Comparison of ENCODE assay signal across 22 cellular contexts in the genomic region with DNA sequence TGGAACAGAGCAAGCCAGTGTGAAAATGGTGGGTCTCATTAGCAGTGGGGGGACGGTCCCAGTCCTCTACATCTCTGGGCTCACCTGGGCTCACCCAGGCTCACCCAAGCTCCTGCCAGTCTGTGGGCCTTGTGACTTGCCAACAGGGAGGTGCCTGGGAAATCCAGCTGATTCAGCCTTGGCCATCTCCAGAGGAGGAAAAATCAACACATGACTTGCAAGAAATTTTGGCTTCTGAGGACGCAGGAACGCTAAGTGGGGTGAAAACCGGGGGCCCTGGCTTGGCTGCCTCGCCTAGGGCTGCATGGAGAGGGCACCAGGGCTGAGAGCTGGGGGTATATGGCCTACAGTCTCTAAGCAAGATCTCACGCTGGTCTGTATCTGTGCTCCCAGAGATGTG. TPM values are rescaled to one million over a fixed set of nuclear protein-coding genes. Genes with fewer than 3 reads are reported as not detected.
DNase-seq lines count a peak whose midpoint lies in the region; ATAC-seq and TF ChIP-seq lines count a peak whose summit lies in the region.
"Had no signal": no experiment of that assay in that cellular context is flagged by ENCODE, and none has a peak within 500 bp of the region (broad histone marks: within the 10 kb centered on the region; RNA-seq: fewer than 3 reads in every experiment).

No MANE protein-coding gene starts in this region.

- H4K5ac ChIP-seq in IMR-90 (ENCODE audit: low read depth, low read length), result no peak overlapping the region

- TF ChIP-seq RAD21 in IMR-90 (IDR thresholded peaks at IDR 0.05; ENCODE audit: low read length), result no peak

- no peak for TF ChIP-seq CTCF in IMR-90 (conservative IDR thresholded peaks at IDR 0.05; ENCODE audit: low read depth, low read length)
- no peak for TF ChIP-seq CTCF in mucosa of descending colon (IDR thresholded peaks at IDR 0.05)
- no peak for TF ChIP-seq CTCF in Calu3 (IDR thresholded peaks at IDR 0.05; ENCODE audit: unreplicated experiment)
- TF ChIP-seq CTCF in GM13977 (IDR thresholded peaks at IDR 0.05; ENCODE audit: extremely low read depth, insufficient read depth, missing control alignments), result no peak
- TF ChIP-seq CTCF in left ventricle myocardium inferior (IDR thresholded peaks at IDR 0.05; ENCODE audit: borderline replicate concordance), result no peak

- H4K91ac ChIP-seq in IMR-90 (ENCODE audit: insufficient read depth, low read depth, low read length), result peak overlapping the region; percentile 41

- BruUV-seq in IMR-90 (replicated peaks; lab: Mats Ljungman, UMichigan), result no TSS peak
- no TSS peak for BruUV-seq in Calu3 (replicated peaks; lab: Mats Ljungman, UMichigan)

- peak overlapping the region; percentile 54; the same call in 1 of the 3 replicates for H2BK15ac ChIP-seq in IMR-90 (ENCODE audit: low read depth, low read length)

- ATAC-seq in IMR-90 (ENCODE audit: low read depth) (no peak), mucosa of descending colon (no peak), HG02885 (IDR thresholded peaks at IDR 0.05; ENCODE audit: poor library complexity, unreplicated experiment) (no peak)

- H3K27ac ChIP-seq in IMR-90 (ENCODE audit: insufficient read depth, low read length) (no peak overlapping the region), temporal lobe (ENCODE audit: low read depth, low read length) (peak overlapping the region; percentile 87), left ventricle myocardium inferior (replicated peaks) (no peak overlapping the region)
- H3K27ac ChIP-seq: VCaP had no signal

- no peak overlapping the region for H2AK9ac ChIP-seq in IMR-90 (replicated peaks; ENCODE audit: low read depth, low read length, poor library complexity)

- H3K4me2 ChIP-seq in IMR-90 (ENCODE audit: low read depth, low read length), result no peak overlapping the region
- H3K4me2 ChIP-seq: smooth muscle cell had no signal

- H3K23ac ChIP-seq in IMR-90 (ENCODE audit: low read depth, low read length), result no peak overlapping the region

- H3K4ac ChIP-seq in IMR-90 (ENCODE audit: low read depth, low read length), result peak overlapping the region; percentile 71

- peak overlapping the region; percentile 38 for H3K27ac Mint-ChIP-seq in dendritic cell treated with granulocyte-macrophage colony-stimulating factor and Interleukin-4, amounts not matched to agents 40 ng/mL and 50 ng/mL, for 4 days
- H3K27ac Mint-ChIP-seq in Calu3 (ENCODE audit: unreplicated experiment), result no peak overlapping the region

- POLR2A ChIA-PET in IMR-90 (lab: Charles Lee; ENCODE audit: unreplicated experiment), result no interaction called here

- H2BK120ac ChIP-seq in IMR-90 (ENCODE audit: low read depth, low read length), result peak overlapping the region; percentile 61; the same call in 1 of the 2 replicates

- H2AFZ ChIP-seq in IMR-90 (replicated peaks; ENCODE audit: low read length, poor library complexity), result no peak overlapping the region

- H3K36me3 Mint-ChIP-seq in dendritic cell treated with granulocyte-macrophage colony-stimulating factor and Interleukin-4, amounts not matched to agents 40 ng/mL and 50 ng/mL, for 4 days (ENCODE audit: low read depth), result peaks cover 96% of the 10 kb centered on the region
- H3K36me3 Mint-ChIP-seq in Calu3 (ENCODE audit: insufficient read depth, unreplicated experiment), result peaks cover 10% of the 10 kb centered on the region

- no peaks in the 10 kb centered on the region for H3K9me3 Mint-ChIP-seq in dendritic cell treated with granulocyte-macrophage colony-stimulating factor and Interleukin-4, amounts not matched to agents 40 ng/mL and 50 ng/mL, for 4 days
- H3K9me3 Mint-ChIP-seq in Calu3 (ENCODE audit: low read depth, unreplicated experiment), result no peaks in the 10 kb centered on the region
- H3K9me3 Mint-ChIP-seq: CD4-positive, CD25-positive, alpha-beta regulatory T cell had no signal

- in situ Hi-C loops in IMR-90 (cut with MboI; ENCODE audit: low sequenced_read_pairs), result no loop called here
- in situ Hi-C loops in GM13977 (cut with MboI; ENCODE audit: low pct_unique_long_range_greater_than_20kb, low sequenced_read_pairs, unreplicated experiment), result no loop called here

- no peaks in the 10 kb centered on the region for H3K27me3 Mint-ChIP-seq in dendritic cell treated with granulocyte-macrophage colony-stimulating factor and Interleukin-4, amounts not matched to agents 40 ng/mL and 50 ng/mL, for 4 days
- H3K27me3 Mint-ChIP-seq in Calu3 (ENCODE audit: unreplicated experiment), result no peaks in the 10 kb centered on the region
- H3K27me3 Mint-ChIP-seq: CD4-positive, CD25-positive, alpha-beta regulatory T cell had no signal

- H3K36me3 ChIP-seq in IMR-90 (ENCODE audit: control insufficient read depth, insufficient read depth, low read length) (peaks cover 1% of the 10 kb centered on the region), mucosa of descending colon (ENCODE audit: low read depth) (no peaks in the 10 kb centered on the region), left ventricle myocardium inferior (peaks cover 17% of the 10 kb centered on the region)
- H3K36me3 ChIP-seq: gastrocnemius medialis had no signal

- no peak overlapping the region for H3K9ac ChIP-seq in IMR-90 (ENCODE audit: low read depth, low read length)

- no peak for DNase-seq in IMR-90
- DNase-seq in mucosa of descending colon, result peak in 2 of 3 donors; percentile 9 to 22
- DNase-seq in Calu3, result no peak
- no peak for DNase-seq in GM13977 (ENCODE audit: low spot score)
- DNase-seq in left ventricle myocardium inferior, result no peak
- DNase-seq: activated CD4-positive, alpha-beta T cell treated with anti-CD3 and anti-CD28 coated beads, Interleukin-2, amount 50 U/mL, for 1 hour; activated CD8-positive, alpha-beta memory T cell treated with anti-CD3 and anti-CD28 coated beads, Interleukin-2, amount 50 U/mL, for 48 hours; activated effector memory CD4-positive, alpha-beta T cell treated with Interleukin-2 at 50 U/mL for 16 hours; CD4-positive, CD25-positive, alpha-beta regulatory T cell; DMS153; Kasumi-1; NCI-H1105; NCI-H2107; NK-92 treated with Interleukin-12 subunit alpha and Interleukin-12 subunit beta, amount 100 ng/mL, for 24 hours; stimulated activated CD4-positive, alpha-beta T cell treated with anti-CD3 and anti-CD28 coated beads, Interleukin-4, amount 100 ng/mL, for 1 hour; T-helper 2 cell had no signal

- peak overlapping the region; percentile 42; the same call in 1 of the 2 replicates for H2BK20ac ChIP-seq in IMR-90 (ENCODE audit: low read depth, low read length)

- H3K4me3 ChIP-seq in IMR-90 (ENCODE audit: insufficient read depth, low read depth, low read length), result no peak overlapping the region
- H3K4me3 ChIP-seq in mucosa of descending colon, result no peak overlapping the region
- H3K4me3 ChIP-seq in left ventricle myocardium inferior, result no peak overlapping the region
- H3K4me3 ChIP-seq: gastrocnemius medialis, smooth muscle cell had no signal

- H4K8ac ChIP-seq in IMR-90 (ENCODE audit: low read depth in 2 of 2, low read length in 2 of 2), result peak overlapping the region in 1 of 2 experiments; percentile 40; a peak in 1 of 4 replicates

- H3K4me3 Mint-ChIP-seq in dendritic cell treated with granulocyte-macrophage colony-stimulating factor and Interleukin-4, amounts not matched to agents 40 ng/mL and 50 ng/mL, for 4 days, result no peak overlapping the region
- no peak overlapping the region for H3K4me3 Mint-ChIP-seq in Calu3 (ENCODE audit: low read depth, unreplicated experiment)
- H3K4me3 Mint-ChIP-seq: CD4-positive, CD25-positive, alpha-beta regulatory T cell had no signal

- no peak overlapping the region for H2BK5ac ChIP-seq in IMR-90 (ENCODE audit: low read depth, low read length, poor library complexity, severe bottlenecking)

- intact Hi-C loops in IMR-90 (cut with micrococcal nuclease) (no loop called here), mucosa of descending colon (cut with DNase I, micrococcal nuclease) (no loop called here), Calu3 (cut with micrococcal nuclease; ENCODE audit: unreplicated experiment) (no loop called here), left ventricle myocardium inferior (cut with micrococcal nuclease) (no loop called here)
- intact Hi-C loops in dendritic cell treated with granulocyte-macrophage colony-stimulating factor and Interleukin-4, amounts not matched to agents 40 ng/mL and 50 ng/mL, for 4 days (cut with micrococcal nuclease), result no loop called here

- H2AK5ac ChIP-seq in IMR-90 (ENCODE audit: low read depth, low read length), result peak overlapping the region; percentile 81

- no peak overlapping the region for H3K18ac ChIP-seq in IMR-90 (ENCODE audit: low read depth, low read length)

- H3K4me1 Mint-ChIP-seq in dendritic cell treated with granulocyte-macrophage colony-stimulating factor and Interleukin-4, amounts not matched to agents 40 ng/mL and 50 ng/mL, for 4 days (ENCODE audit: low read depth), result peaks cover 45% of the 10 kb centered on the region
- H3K4me1 Mint-ChIP-seq in Calu3 (ENCODE audit: low read depth, unreplicated experiment), result peaks cover 25% of the 10 kb centered on the region

- no peaks in the 10 kb centered on the region for H4K20me1 ChIP-seq in IMR-90 (ENCODE audit: insufficient read depth, low read length)

- H3K79me1 ChIP-seq in IMR-90 (ENCODE audit: low read depth in 1 of 2, low read length in 2 of 2), result peaks cover 6 to 50% of the 10 kb centered on the region in 2 experiments; a peak in 3 of 4 replicates

- peaks cover 29% of the 10 kb centered on the region for H3K4me1 ChIP-seq in IMR-90 (ENCODE audit: control insufficient read depth, insufficient read depth, low read length)
- peaks cover 28% of the 10 kb centered on the region for H3K4me1 ChIP-seq in mucosa of descending colon (ENCODE audit: low read depth)
- H3K4me1 ChIP-seq in left ventricle myocardium inferior, result peaks cover 50% of the 10 kb centered on the region

- H3K9me1 ChIP-seq in IMR-90 (ENCODE audit: insufficient read depth, low read length), result peaks cover 32% of the 10 kb centered on the region

- H3K56ac ChIP-seq in IMR-90 (ENCODE audit: extremely low read depth, insufficient read depth, low read length), result no peak overlapping the region

- no peak for TF ChIP-seq POLR2A in IMR-90 (IDR thresholded peaks at IDR 0.05; ENCODE audit: low read depth, low read length)

- CTCF ChIA-PET in IMR-90 (lab: Yijun Ruan, JAX), result no interaction called here
- CTCF ChIA-PET in Calu3 (lab: Charles Lee), result interaction anchor here (1.5 kb wide), 1 partner anchor 18 kb away, joined by 4 read pairs; no protein-coding TSS in a partner anchor

- dilution Hi-C loops in IMR-90 (cut with HindIII; ENCODE audit: low sequenced_read_pairs, unreplicated experiment), result no loop called here

- H3K27me3 ChIP-seq in IMR-90 (ENCODE audit: control insufficient read depth, insufficient read depth, low read length) (no peaks in the 10 kb centered on the region), left ventricle myocardium inferior (ENCODE audit: low read depth) (no peaks in the 10 kb centered on the region)
- H3K27me3 ChIP-seq: gastrocnemius medialis had no signal

- H3K9me3 ChIP-seq in IMR-90 (ENCODE audit: control insufficient read depth, insufficient read depth, low read length) (no peaks in the 10 kb centered on the region), mucosa of descending colon (no peaks in the 10 kb centered on the region), left ventricle myocardium inferior (replicated peaks) (no peaks in the 10 kb centered on the region)
- H3K9me3 ChIP-seq: gastrocnemius medialis had no signal

- WGBS in IMR-90 (ENCODE audit: extremely low coverage in 2 of 2, insufficient read length in 1 of 2), 2 experiments, result 100% methylated on average over 1 of the region's 6 CpGs; no CpG with 5 or more reads in 1 of the 2 experiments

- 0 out of 2 replicates have a peak overlapping the region, but pooled peaks have one; percentile 9 for H3K14ac ChIP-seq in IMR-90 (replicated peaks; ENCODE audit: low read depth, low read length)

RNA-seq across cellular contexts. Expression of gene VAC14, which starts 47.7 kb away (rescaled TPM):
- total RNA-seq in IMR-90 (2012; rRNA removed) (18.3 and 21.1 TPM in 2 replicates), mucosa of descending colon (10 to 100 TPM; 32.3 to 35.1 (median 32.8) TPM), temporal lobe (21.4 TPM), Calu3 (2022) (60.7 and 63.8 TPM in 2 replicates), left ventricle myocardium inferior (21.0 TPM)
- polyA plus RNA-seq in IMR-90 (2012; rRNA removed), result 40.2 and 48.3 TPM in 2 replicates
- 29.7 and 39.3 TPM in 2 replicates for polyA plus RNA-seq in IMR-90 (2012; cell fraction: cytosol; rRNA removed)
- polyA plus RNA-seq in IMR-90 (2012; cell fraction: nucleus; rRNA removed; ENCODE audit: low replicate concordance), result 29.2 and 68.0 TPM in 2 replicates

Comparison
In these comparisons a context has a peak if more than half of its experiments do, and no peak if none do; other contexts are left out.
1. DNase-seq: peak in mucosa of descending colon (2 of 3); none in IMR-90 (single experiment), Calu3 (single experiment), GM13977 (single experiment) and left ventricle myocardium inferior (single experiment).